10 cellular contexts compared by ENCODE assay signal in genomic region chr5:173973614-173973969, GRCh38. TPM values are rescaled to one million over a fixed set of nuclear protein-coding genes. Genes with fewer than 3 reads are reported as not detected.
DNase-seq lines count a peak whose midpoint lies in the region; ATAC-seq and TF ChIP-seq lines count a peak whose summit lies in the region.
"Had no signal": no experiment of that assay in that cellular context is flagged by ENCODE, and none has a peak within 500 bp of the region (broad histone marks: within the 10 kb centered on the region; RNA-seq: fewer than 3 reads in every experiment).

No MANE protein-coding gene starts in this region.

- H3K9ac ChIP-seq in OCI-LY3 (ENCODE audit: low read length) (peak overlapping the region; percentile 56), endocrine pancreas (ENCODE audit: control insufficient read depth, insufficient read depth, low read length) (peak overlapping the region; percentile 55)

- H3K27ac Mint-ChIP-seq in CD4-positive, alpha-beta memory T cell = no peak overlapping the region
- peak overlapping the region in 2 of 10 donors; percentile 34 to 75 for H3K27ac Mint-ChIP-seq in naive thymus-derived CD8-positive, alpha-beta T cell

- H3K4me3 ChIP-seq in CD4-positive, alpha-beta memory T cell (ENCODE audit: low read length in 2 of 2) = peak overlapping the region in 1 of 2 donors; percentile 61
- peak overlapping the region; percentile 76 for H3K4me3 ChIP-seq in OCI-LY3 (ENCODE audit: low read length)
- H3K4me3 ChIP-seq in endocrine pancreas (ENCODE audit: control insufficient read depth, insufficient read depth, low read length) = peak overlapping the region; percentile 60

- peak overlapping the region; percentile 66 to 81 (median 77) for H3K4me3 Mint-ChIP-seq in CD4-positive, alpha-beta memory T cell
- H3K4me3 Mint-ChIP-seq in naive thymus-derived CD8-positive, alpha-beta T cell = peak overlapping the region; percentile 76 to 93 (median 84)

- H3K9me3 ChIP-seq in CD4-positive, alpha-beta memory T cell (ENCODE audit: control insufficient read depth in 1 of 2, low read length in 2 of 2) = no peaks in the 10 kb centered on the region
- no peaks in the 10 kb centered on the region for H3K9me3 ChIP-seq in OCI-LY3 (ENCODE audit: insufficient read depth, low read length)
- H3K9me3 ChIP-seq in endocrine pancreas (ENCODE audit: control insufficient read depth, low read length) = no peaks in the 10 kb centered on the region

- H3K4me1 ChIP-seq in CD4-positive, alpha-beta memory T cell (ENCODE audit: insufficient read depth, low read length) = peaks cover 12% of the 10 kb centered on the region
- H3K4me1 ChIP-seq in OCI-LY3 (ENCODE audit: low read length) (peaks cover 15% of the 10 kb centered on the region), endocrine pancreas (ENCODE audit: control insufficient read depth, insufficient read depth, low read length) (no peaks in the 10 kb centered on the region)

- no peak overlapping the region for H3K27ac ChIP-seq in CD4-positive, alpha-beta memory T cell (ENCODE audit: low read depth, low read length)
- H3K27ac ChIP-seq in OCI-LY3 (ENCODE audit: low read length) = no peak overlapping the region

- peak overlapping the region; percentile 82 for H3K4me2 ChIP-seq in OCI-LY3 (ENCODE audit: low read length)

- CTCF ChIA-PET in CD4-positive, alpha-beta memory T cell (lab: Charles Lee; ENCODE audit: partially characterized antibody) = interaction anchor here (0.8 to 11.3 kb wide), 41 partner anchors 8 to 681 kb away, joined by 3 to 211 read pairs (median 4); partner anchors contain the start of genes BOD1 and CPEB4

- no peaks in the 10 kb centered on the region for H3K27me3 ChIP-seq in CD4-positive, alpha-beta memory T cell (ENCODE audit: insufficient read depth, low read length)
- no peaks in the 10 kb centered on the region; the same call in 1 of the 2 replicates for H3K27me3 ChIP-seq in OCI-LY3 (ENCODE audit: low read depth, low read length)
- H3K27me3 ChIP-seq in endocrine pancreas (ENCODE audit: control insufficient read depth, insufficient read depth, low read length) = no peaks in the 10 kb centered on the region

- no peaks in the 10 kb centered on the region for H3K36me3 ChIP-seq in CD4-positive, alpha-beta memory T cell (ENCODE audit: insufficient read depth, low read length)
- H3K36me3 ChIP-seq in OCI-LY3 (replicated peaks; ENCODE audit: low read depth, low read length) (no peaks in the 10 kb centered on the region), endocrine pancreas (ENCODE audit: control insufficient read depth, insufficient read depth, low read length) (no peaks in the 10 kb centered on the region)

- no peaks in the 10 kb centered on the region for H4K20me1 ChIP-seq in OCI-LY3 (ENCODE audit: insufficient read depth, low read length)

- intact Hi-C loops in CD4-positive, alpha-beta memory T cell (cut with micrococcal nuclease) = loop anchor here (1.0 to 2.0 kb wide), 3 partner anchors 55 to 679 kb away; no protein-coding TSS in a partner anchor

- H3K4me1 Mint-ChIP-seq in CD4-positive, alpha-beta memory T cell = peaks cover 5 to 11% (median 8%) of the 10 kb centered on the region in 4 donors
- peaks cover 5 to 12% (median 11%) of the 10 kb centered on the region in 4 donors for H3K4me1 Mint-ChIP-seq in naive thymus-derived CD8-positive, alpha-beta T cell

- ATAC-seq in GM21619 (IDR thresholded peaks at IDR 0.05; ENCODE audit: unreplicated experiment) (peak; percentile 22), GM18861 (IDR thresholded peaks at IDR 0.05; ENCODE audit: unreplicated experiment) (no peak)
- ATAC-seq in naive thymus-derived CD8-positive, alpha-beta T cell = peak; percentile 32 to 52

- POLR2A ChIA-PET in CD4-positive, alpha-beta memory T cell (lab: Charles Lee; ENCODE audit: partially characterized antibody) = interaction anchor here (1.4 to 1.7 kb wide), 3 partner anchors 354 to 358 kb away, joined by 4 to 12 read pairs (median 6); no protein-coding TSS in a partner anchor
- POLR2A ChIA-PET in naive thymus-derived CD8-positive, alpha-beta T cell (lab: Charles Lee) = interaction anchor here (1.0 to 2.2 kb wide), 4 partner anchors 10 to 357 kb away, joined by 3 to 9 read pairs (median 8); partner anchors contain the start of gene BOD1

- H3K9me3 Mint-ChIP-seq in CD4-positive, alpha-beta memory T cell = no peaks in the 10 kb centered on the region
- H3K9me3 Mint-ChIP-seq in naive thymus-derived CD8-positive, alpha-beta T cell = no peaks in the 10 kb centered on the region

- H3K36me3 Mint-ChIP-seq in CD4-positive, alpha-beta memory T cell = no peaks in the 10 kb centered on the region
- H3K36me3 Mint-ChIP-seq in naive thymus-derived CD8-positive, alpha-beta T cell = no peaks in the 10 kb centered on the region

- peak overlapping the region; percentile 80 for H2AFZ ChIP-seq in OCI-LY3 (ENCODE audit: low read depth, low read length)

- TF ChIP-seq CTCF in OCI-LY3 (IDR thresholded peaks at IDR 0.05; ENCODE audit: low read depth, low read length) = no peak

- H3K27me3 Mint-ChIP-seq in CD4-positive, alpha-beta memory T cell = peaks cover 10 to 15% of the 10 kb centered on the region in 2 donors
- peaks cover 5 to 25% (median 15%) of the 10 kb centered on the region in 5 donors for H3K27me3 Mint-ChIP-seq in naive thymus-derived CD8-positive, alpha-beta T cell

- DNase-seq in CD4-positive, alpha-beta memory T cell = no peak
- DNase-seq in naive thymus-derived CD8-positive, alpha-beta T cell = no peak
- DNase-seq in SIG-M5 (lab: John Stamatoyannopoulos, UW) = no peak
- no peak for DNase-seq in NK-92 treated with Interleukin-12 subunit alpha and Interleukin-12 subunit beta, amount 100 ng/mL, for 24 hours (lab: John Stamatoyannopoulos, UW)

- H3K79me2 ChIP-seq in OCI-LY3 (ENCODE audit: low read length) = no peaks in the 10 kb centered on the region

RNA-seq across cellular contexts. Expression of gene C5orf47, which starts 15.4 kb away (rescaled TPM):
- not detected for total RNA-seq in CD4-positive, alpha-beta memory T cell
- not detected for polyA plus RNA-seq in CD4-positive, alpha-beta memory T cell
- total RNA-seq in naive thymus-derived CD8-positive, alpha-beta T cell = not detected
- polyA plus RNA-seq in naive thymus-derived CD8-positive, alpha-beta T cell = not detected
- total RNA-seq: LHCN-M2, pulmonary artery endothelial cell had no signal
